ENCODE assay signal across 17 cellular contexts in genomic region chr14:79483472-79483871, GRCh38.
DNase-seq lines count a peak whose midpoint lies in the region; FAIRE-seq and TF ChIP-seq lines count a peak whose summit lies in the region.
"Had no signal": no experiment of that assay in that cellular context is flagged by ENCODE, and none has a peak within 500 bp of the region (broad histone marks: within the 10 kb centered on the region; RNA-seq: fewer than 3 reads in every experiment).

No MANE protein-coding gene starts in this region.

- no peaks in the 10 kb centered on the region for H3K79me2 ChIP-seq in astrocyte (ENCODE audit: insufficient read depth, low read length)

- H3K4me1 Mint-ChIP-seq in astrocyte (ENCODE audit: low read depth, unreplicated experiment) (peaks cover 25% of the 10 kb centered on the region), progenitor cell of endocrine pancreas (ENCODE audit: low read depth) (no peaks in the 10 kb centered on the region)
- H3K4me1 Mint-ChIP-seq: activated CD4-positive, alpha-beta T cell treated with anti-CD3 and anti-CD28 coated beads, Interleukin-2, amount 10 ng/mL, durations not matched to agents 7 days and 5 days had no signal

- H3K27ac ChIP-seq in astrocyte (ENCODE audit: low read depth, low read length), result peak overlapping the region; percentile 42
- H3K27ac ChIP-seq: upper lobe of left lung had no signal

- H3K4me3 ChIP-seq in HFF-Myc (replicated peaks; ENCODE audit: low read depth, low read length) (no peak overlapping the region), astrocyte (ENCODE audit: insufficient read depth, low read depth, low read length) (no peak overlapping the region), kidney epithelial cell (ENCODE audit: low read depth, low read length) (no peak overlapping the region)
- H3K4me3 ChIP-seq: GM12878, upper lobe of left lung had no signal

- peak overlapping the region; percentile 21 for H3K4me2 ChIP-seq in astrocyte (ENCODE audit: low read length)

- H3K27me3 ChIP-seq in astrocyte (ENCODE audit: insufficient read depth, low read length), result no peaks in the 10 kb centered on the region
- H3K27me3 ChIP-seq in kidney epithelial cell (ENCODE audit: control insufficient read depth, insufficient read depth, low read length), result no peaks in the 10 kb centered on the region
- H3K27me3 ChIP-seq: upper lobe of left lung had no signal

- H4K20me1 ChIP-seq in astrocyte (ENCODE audit: insufficient read depth, low read length), result no peaks in the 10 kb centered on the region

- peak overlapping the region; percentile 87 for H3K27ac Mint-ChIP-seq in astrocyte (ENCODE audit: unreplicated experiment)
- no peak overlapping the region for H3K27ac Mint-ChIP-seq in progenitor cell of endocrine pancreas
- H3K27ac Mint-ChIP-seq: activated CD4-positive, alpha-beta T cell treated with anti-CD3 and anti-CD28 coated beads, Interleukin-2, amount 10 ng/mL, durations not matched to agents 7 days and 5 days; activated T-helper 1 cell treated with anti-CD3 and anti-CD28 coated beads, Interleukin-12 subunit alpha, Interleukin-12 subunit beta, Interleukin-2, Interleukin-4 antibody, amounts not matched to agents 30 ng/mL and 10 ng/mL and 1 ng/mL, durations not matched to agents 14 hours and 24 hours and 36 hours; dendritic cell treated with granulocyte-macrophage colony-stimulating factor and Interleukin-4, amounts not matched to agents 40 ng/mL and 50 ng/mL, for 4 days; T-helper 1 cell treated with Interleukin-12 subunit alpha and Interleukin-12 subunit beta and Interleukin-4 antibody, amounts not matched to agents 30 μg/mL and 1 μg/mL, for 36 hours had no signal

- H3K4me1 ChIP-seq in astrocyte (ENCODE audit: insufficient read depth, low read length), result peaks cover 11% of the 10 kb centered on the region
- H3K4me1 ChIP-seq: upper lobe of left lung had no signal

- no peaks in the 10 kb centered on the region for H3K9me3 ChIP-seq in astrocyte (ENCODE audit: insufficient read depth, low read depth, low read length)
- H3K9me3 ChIP-seq: upper lobe of left lung had no signal

- no peak overlapping the region for H3K9ac ChIP-seq in astrocyte (ENCODE audit: low read length)

- H3K9me3 Mint-ChIP-seq in astrocyte (ENCODE audit: unreplicated experiment), result no peaks in the 10 kb centered on the region
- H3K9me3 Mint-ChIP-seq in progenitor cell of endocrine pancreas (ENCODE audit: low read depth), result no peaks in the 10 kb centered on the region
- H3K9me3 Mint-ChIP-seq: activated CD4-positive, alpha-beta T cell treated with anti-CD3 and anti-CD28 coated beads, Interleukin-2, amount 10 ng/mL, durations not matched to agents 7 days and 5 days; activated T-helper 1 cell treated with anti-CD3 and anti-CD28 coated beads, Interleukin-12 subunit alpha, Interleukin-12 subunit beta, Interleukin-2, Interleukin-4 antibody, amounts not matched to agents 30 ng/mL and 10 ng/mL and 1 ng/mL, durations not matched to agents 14 hours and 24 hours and 36 hours had no signal

- no peak for FAIRE-seq in astrocyte (lab: Jason Lieb, UNC)
- FAIRE-seq: GM12878 had no signal

- H3K36me3 Mint-ChIP-seq in astrocyte (ENCODE audit: low read depth, unreplicated experiment) (no peaks in the 10 kb centered on the region), progenitor cell of endocrine pancreas (ENCODE audit: insufficient read depth) (no peaks in the 10 kb centered on the region)

- H3K27me3 Mint-ChIP-seq in astrocyte (ENCODE audit: low read depth, unreplicated experiment) (no peaks in the 10 kb centered on the region), progenitor cell of endocrine pancreas (no peaks in the 10 kb centered on the region)
- H3K27me3 Mint-ChIP-seq: activated CD4-positive, alpha-beta T cell treated with anti-CD3 and anti-CD28 coated beads, Interleukin-2, amount 10 ng/mL, durations not matched to agents 7 days and 5 days; dendritic cell treated with granulocyte-macrophage colony-stimulating factor and Interleukin-4, amounts not matched to agents 40 ng/mL and 50 ng/mL, for 4 days had no signal

- no peak overlapping the region for H3K4me3 Mint-ChIP-seq in astrocyte (ENCODE audit: unreplicated experiment)
- no peak overlapping the region for H3K4me3 Mint-ChIP-seq in progenitor cell of endocrine pancreas (ENCODE audit: low read depth)
- H3K4me3 Mint-ChIP-seq: activated CD4-positive, alpha-beta T cell treated with anti-CD3 and anti-CD28 coated beads, Interleukin-2, amount 10 ng/mL, durations not matched to agents 7 days and 5 days; activated T-helper 1 cell treated with anti-CD3 and anti-CD28 coated beads, Interleukin-12 subunit alpha, Interleukin-12 subunit beta, Interleukin-2, Interleukin-4 antibody, amounts not matched to agents 30 ng/mL and 10 ng/mL and 1 ng/mL, durations not matched to agents 14 hours and 24 hours and 36 hours; dendritic cell treated with granulocyte-macrophage colony-stimulating factor and Interleukin-4, amounts not matched to agents 40 ng/mL and 50 ng/mL, for 4 days; T-helper 1 cell treated with Interleukin-12 subunit alpha and Interleukin-12 subunit beta and Interleukin-4 antibody, amounts not matched to agents 30 μg/mL and 1 μg/mL, for 36 hours had no signal

- no peaks in the 10 kb centered on the region for H3K36me3 ChIP-seq in astrocyte (ENCODE audit: insufficient read depth, low read length)
- H3K36me3 ChIP-seq in kidney epithelial cell (ENCODE audit: control insufficient read depth, insufficient read depth, low read length), result no peaks in the 10 kb centered on the region
- H3K36me3 ChIP-seq: upper lobe of left lung had no signal

- H2AFZ ChIP-seq in astrocyte (ENCODE audit: low read depth, low read length), result no peak overlapping the region

- DNase-seq in AG08396 (ENCODE audit: low spot score) (peak; percentile 39), HFF-Myc (ENCODE audit: extremely low read depth, low read depth) (peak; percentile 12), astrocyte (ENCODE audit: low read depth) (peak; percentile 85), kidney epithelial cell (ENCODE audit: low read depth) (peak; percentile 31), NCI-H1417 (lab: John Stamatoyannopoulos, UW) (no peak), progenitor cell of endocrine pancreas (ENCODE audit: low spot score, unreplicated experiment) (no peak), SK-N-DZ (ENCODE audit: low spot score) (no peak)
- DNase-seq in activated CD4-positive, alpha-beta T cell treated with anti-CD3 and anti-CD28 coated beads for 4 hours, result no peak
- DNase-seq: activated CD4-positive, alpha-beta T cell treated with anti-CD3 and anti-CD28 coated beads, Interleukin-2, amount 10 ng/mL, durations not matched to agents 7 days and 5 days; DMS 273 treated with DMSO at 0.1 percent for 48 hours; MV-4-11; NCI-H2227 treated with DMSO at 0.1 percent for 48 hours; upper lobe of left lung had no signal

- TF ChIP-seq CTCF in HFF-Myc (IDR thresholded peaks at IDR 0.05; ENCODE audit: low read depth, low read length, missing control alignments), result no peak
- no peak for TF ChIP-seq CTCF in astrocyte (IDR thresholded peaks at IDR 0.05; ENCODE audit: insufficient read depth, low read depth, low read length)
- TF ChIP-seq CTCF in kidney epithelial cell (IDR thresholded peaks at IDR 0.05; ENCODE audit: insufficient read depth, low read length, poor library complexity, severe bottlenecking), result no peak
- no peak for TF ChIP-seq CTCF in progenitor cell of endocrine pancreas (IDR thresholded peaks at IDR 0.05; ENCODE audit: unreplicated experiment)

Comparison
In these comparisons a context has a peak if more than half of its experiments do, and no peak if none do; other contexts are left out.
1. DNase-seq: peak in AG08396 (single experiment), HFF-Myc (single experiment), astrocyte (single experiment) and kidney epithelial cell (single experiment); none in NCI-H1417 (0 of 3), progenitor cell of endocrine pancreas (single experiment), SK-N-DZ (single experiment) and activated CD4-positive, alpha-beta T cell treated with anti-CD3 and anti-CD28 coated beads for 4 hours (0 of 2).